In genomic region chr16:70694517-70695218, GRCh38 we compare ENCODE assay signal across 10 cellular contexts. TPM values are rescaled to one million over a fixed set of nuclear protein-coding genes. Genes with fewer than 3 reads are reported as not detected.
DNase-seq lines count a peak whose midpoint lies in the region; TF ChIP-seq lines count a peak whose summit lies in the region.
"Had no signal": no experiment of that assay in that cellular context is flagged by ENCODE, and none has a peak within 500 bp of the region (broad histone marks: within the 10 kb centered on the region; RNA-seq: fewer than 3 reads in every experiment).

No MANE protein-coding gene starts in this region.

- H3K9me2 ChIP-seq in PC-9 (ENCODE audit: insufficient read depth): no peaks in the 10 kb centered on the region

- no peaks in the 10 kb centered on the region for H3K9me3 Mint-ChIP-seq in Caco-2 (ENCODE audit: unreplicated experiment)

- H3K36me3 ChIP-seq in Caco-2 (ENCODE audit: control insufficient read depth, insufficient read depth, low read length) (no peaks in the 10 kb centered on the region; the same call in 1 of the 2 replicates), PC-9 (ENCODE audit: low read depth) (no peaks in the 10 kb centered on the region), esophagus muscularis mucosa (peaks cover 0 to 6% (median 0%) of the 10 kb centered on the region in 4 donors), prostate gland (no peaks in the 10 kb centered on the region)
- H3K36me3 ChIP-seq in effector memory CD4-positive, alpha-beta T cell (ENCODE audit: control insufficient read depth, insufficient read depth, low read length): peaks cover 9% of the 10 kb centered on the region

- no peaks in the 10 kb centered on the region for H3K79me2 ChIP-seq in PC-9 (ENCODE audit: low read depth)

- H3K27me3 ChIP-seq in Caco-2 (replicated peaks; ENCODE audit: control insufficient read depth, insufficient read depth, low read length) (no peaks in the 10 kb centered on the region), PC-9 (ENCODE audit: insufficient read depth, low read depth) (no peaks in the 10 kb centered on the region), esophagus muscularis mucosa (no peaks in the 10 kb centered on the region), prostate gland (replicated peaks; ENCODE audit: insufficient read depth) (no peaks in the 10 kb centered on the region)
- no peaks in the 10 kb centered on the region for H3K27me3 ChIP-seq in effector memory CD4-positive, alpha-beta T cell (replicated peaks; ENCODE audit: control insufficient read depth, insufficient read depth, low read length, poor library complexity, severe bottlenecking)

- H3K4me3 ChIP-seq in Caco-2 (ENCODE audit: low read depth, low read length) (no peak overlapping the region), PC-9 (no peak overlapping the region), esophagus muscularis mucosa (no peak overlapping the region), prostate gland (no peak overlapping the region)
- H3K4me3 ChIP-seq in effector memory CD4-positive, alpha-beta T cell (ENCODE audit: insufficient read depth, low read depth, low read length, poor library complexity, severe bottlenecking): no peak overlapping the region

- H3K4me1 Mint-ChIP-seq in Caco-2 (ENCODE audit: low read depth, unreplicated experiment): peaks cover 38% of the 10 kb centered on the region

- H3K27ac Mint-ChIP-seq in Caco-2 (ENCODE audit: unreplicated experiment): peak overlapping the region; percentile 89

- H4K20me1 ChIP-seq in PC-9 (ENCODE audit: insufficient read depth): no peaks in the 10 kb centered on the region

- WGBS in esophagus muscularis mucosa: 60% methylated on average over 10 of the region's 11 CpGs
- WGBS in prostate gland: 85% methylated on average over 10 of the region's 11 CpGs

- peak overlapping the region; percentile 62; the same call in 1 of the 2 replicates for H3K27ac ChIP-seq in PC-9
- H3K27ac ChIP-seq in esophagus muscularis mucosa (replicated peaks in 1 of 4): peak overlapping the region; percentile 96 to 99 (median 96)
- peak overlapping the region; percentile 46 to 72 for H3K27ac ChIP-seq in prostate gland
- no peak overlapping the region for H3K27ac ChIP-seq in effector memory CD4-positive, alpha-beta T cell (ENCODE audit: insufficient read depth, low read length, poor library complexity, severe bottlenecking)

- no peak overlapping the region for H3K4me3 Mint-ChIP-seq in Caco-2 (ENCODE audit: unreplicated experiment)

- BruUV-seq in Caco-2 (replicated peaks; lab: Mats Ljungman, UMichigan) (no TSS peak), PC-9 (replicated peaks; lab: Mats Ljungman, UMichigan) (no TSS peak)

- TF ChIP-seq CTCF in Caco-2 (IDR thresholded peaks at IDR 0.05; ENCODE audit: insufficient read depth in 1 of 2, low read depth in 1 of 2, low read length in 1 of 2, severe bottlenecking in 1 of 2, unreplicated experiment in 1 of 2): no peak
- no peak for TF ChIP-seq CTCF in PC-9 (conservative IDR thresholded peaks at IDR 0.05)
- TF ChIP-seq CTCF in esophagus muscularis mucosa (IDR thresholded peaks at IDR 0.05): no peak
- no peak for TF ChIP-seq CTCF in prostate gland (IDR thresholded peaks at IDR 0.05)

- CTCF ChIA-PET in Caco-2 (lab: Charles Lee) (interaction anchor here (0.9 kb wide), 1 partner anchor 44 kb away, joined by 3 read pairs; no protein-coding TSS in a partner anchor), PC-9 (lab: Charles Lee) (interaction anchor here (1.3 kb wide), 1 partner anchor 77 kb away, joined by 4 read pairs; no protein-coding TSS in a partner anchor)

- no peak for TF ChIP-seq POLR2A in esophagus muscularis mucosa (IDR thresholded peaks at IDR 0.05; ENCODE audit: low read depth)
- TF ChIP-seq POLR2A in prostate gland (IDR thresholded peaks at IDR 0.05): no peak

- peaks cover 51% of the 10 kb centered on the region for H3F3A ChIP-seq in PC-9 (ENCODE audit: insufficient read depth, low read depth)

- peaks cover 35% of the 10 kb centered on the region for H3K36me3 Mint-ChIP-seq in Caco-2 (ENCODE audit: insufficient read depth, unreplicated experiment)

- no peak overlapping the region for H2AFZ ChIP-seq in PC-9

- no peaks in the 10 kb centered on the region for H3K9me3 ChIP-seq in Caco-2
- H3K9me3 ChIP-seq in PC-9 (ENCODE audit: insufficient read depth, low read depth): no peaks in the 10 kb centered on the region
- H3K9me3 ChIP-seq in esophagus muscularis mucosa: no peaks in the 10 kb centered on the region
- no peaks in the 10 kb centered on the region for H3K9me3 ChIP-seq in prostate gland
- H3K9me3 ChIP-seq in effector memory CD4-positive, alpha-beta T cell (ENCODE audit: control insufficient read depth, low read length): no peaks in the 10 kb centered on the region

- intact Hi-C loops in Caco-2 (cut with micrococcal nuclease; ENCODE audit: unreplicated experiment): loop anchor here (1.0 kb wide), 1 partner anchor 9 kb away; no protein-coding TSS in a partner anchor
- intact Hi-C loops in PC-9 (cut with micrococcal nuclease; ENCODE audit: unreplicated experiment): loop anchor here (5.0 kb wide), 1 partner anchor 663 kb away; the partner anchor contains the start of gene CALB2
- intact Hi-C loops in esophagus muscularis mucosa (cut with DNase I): no loop called here
- intact Hi-C loops in prostate gland (cut with DNase I): no loop called here

- DNase-seq in Caco-2: no peak
- DNase-seq in PC-9: no peak
- DNase-seq in esophagus muscularis mucosa (ENCODE audit: extremely low spot score): no peak
- DNase-seq in prostate gland (ENCODE audit: low spot score): no peak
- DNase-seq in NCI-H187 (lab: John Stamatoyannopoulos, UW): no peak
- DNase-seq in stimulated activated CD4-positive, alpha-beta T cell treated with anti-CD3 and anti-CD28 coated beads, Interleukin-15, amount 100 ng/mL, for 24 hours: no peak
- no peak for DNase-seq in effector memory CD4-positive, alpha-beta T cell
- no peak for DNase-seq in activated gamma-delta T cell (lab: John Stamatoyannopoulos, UW)
- DNase-seq: NCI-H1417 treated with DMSO at 0.1 percent for 48 hours, RPMI8226 had no signal

- H3K4me1 ChIP-seq in Caco-2 (peaks cover 44% of the 10 kb centered on the region), PC-9 (replicated peaks; ENCODE audit: insufficient read depth) (peaks cover 63% of the 10 kb centered on the region), esophagus muscularis mucosa (peaks cover 90 to 97% (median 95%) of the 10 kb centered on the region in 4 donors), prostate gland (replicated peaks) (peaks cover 21% of the 10 kb centered on the region)
- no peaks in the 10 kb centered on the region for H3K4me1 ChIP-seq in effector memory CD4-positive, alpha-beta T cell (ENCODE audit: control insufficient read depth, insufficient read depth, low read length, poor library complexity, severe bottlenecking)

- H3K27me3 Mint-ChIP-seq in Caco-2 (ENCODE audit: insufficient read depth, unreplicated experiment): no peaks in the 10 kb centered on the region

- peak overlapping the region; percentile 70 for H3K4me2 ChIP-seq in PC-9

- no peak for TF ChIP-seq EP300 in esophagus muscularis mucosa (IDR thresholded peaks at IDR 0.05)

- POLR2A ChIA-PET in Caco-2 (lab: Charles Lee): no interaction called here
- POLR2A ChIA-PET in PC-9 (lab: Charles Lee; ENCODE audit: unreplicated experiment): interaction anchor here (0.8 kb wide), 1 partner anchor 56 kb away, joined by 15 read pairs; no protein-coding TSS in a partner anchor

RNA-seq across cellular contexts. Expression of gene MTSS2, which starts 8.8 kb away (rescaled TPM):
- total RNA-seq in Caco-2 (2022): 45.5 and 64.1 TPM in 2 replicates
- 27.6 and 52.0 TPM in 2 replicates for total RNA-seq in PC-9 (2021)
- 100 to 1,000 TPM in 2 of 4 donors, 10 to 100 TPM in 2; 74.9 to 238 (median 130) TPM for total RNA-seq in esophagus muscularis mucosa
- 10 to 100 TPM; 42.4 to 92.4 TPM for total RNA-seq in prostate gland

RNA-seq across cellular contexts. Expression of gene IL34, which starts 48.3 kb away (rescaled TPM):
- total RNA-seq in Caco-2 (2022) (0.49 and 0.50 TPM in 2 replicates), PC-9 (2021) (not detected in 2 replicates), esophagus muscularis mucosa (1 to 10 TPM; 1.7 to 4.7 (median 3.4) TPM), prostate gland (10 to 100 TPM in 1 of 2 donors, 1 to 10 TPM in 1; 2.9 to 16.6 TPM)

Comparison
In these comparisons a context has a peak if more than half of its experiments do, and no peak if none do; other contexts are left out.
1. intact Hi-C loops: an anchor here in Caco-2 (1.0 kb wide) and PC-9 (5.0 kb wide); none called in esophagus muscularis mucosa and prostate gland.